In the genomic region with DNA sequence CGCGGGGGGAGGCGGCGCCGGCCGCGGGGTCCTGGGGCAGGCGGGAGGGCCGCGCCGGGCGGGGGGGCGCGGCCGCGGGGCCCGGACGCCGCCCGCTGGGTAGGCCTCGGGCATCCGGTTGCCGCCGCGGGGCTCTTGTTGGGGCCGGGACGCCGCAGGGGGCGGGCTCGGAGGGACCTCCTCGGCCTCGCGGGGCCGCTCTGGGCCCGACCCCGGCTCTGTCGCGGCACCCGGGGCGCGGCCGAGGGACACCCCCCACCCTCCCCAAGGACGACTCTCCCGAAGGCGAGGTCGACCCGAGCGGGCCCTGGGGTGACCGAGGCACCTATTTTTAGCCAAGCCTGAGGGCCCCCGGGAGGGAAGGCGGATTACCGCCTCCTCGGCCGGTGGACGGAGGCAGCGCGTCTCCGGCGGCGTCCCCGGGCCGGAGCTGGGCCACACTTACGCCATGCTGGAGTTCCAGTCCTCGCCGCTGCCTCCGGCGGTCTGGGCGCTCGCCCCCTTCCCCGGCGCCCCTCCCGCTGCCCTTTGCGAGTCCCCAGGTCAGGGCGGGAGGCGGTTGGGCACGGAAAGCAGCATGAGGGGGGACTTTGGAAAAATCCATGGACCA, we compare ENCODE assay signal across 8 cellular contexts. TPM values are rescaled to one million over a fixed set of nuclear protein-coding genes. Genes with fewer than 3 reads are reported as not detected.
A peak's percentile ranks its signal among the peaks of the same experiment; 100 is the strongest.
DNase-seq lines count a peak whose midpoint lies in the region; ATAC-seq, FAIRE-seq and TF ChIP-seq lines count a peak whose summit lies in the region.

No MANE protein-coding gene starts in this region.

- no peaks in the 10 kb centered on the region for H3K9me3 Mint-ChIP-seq in activated T-cell treated with anti-CD3 and anti-CD28 coated beads, Interleukin-2, amount 50 U/mL, for 72 hours

- peak overlapping the region; percentile 78 for H3K27ac Mint-ChIP-seq in activated T-cell treated with anti-CD3 and anti-CD28 coated beads, Interleukin-2, amount 50 U/mL, for 72 hours

- no CpG with 5 or more reads among the region's 76 CpGs for WGBS in neuronal stem cell (ENCODE audit: extremely low coverage in 2 of 2, insufficient read length in 2 of 2, insufficient replicate concordance in 1 of 2), 2 donors
- WGBS in testis, 2 donors = 0% methylated on average over 52 of the region's 76 CpGs; no CpG with 5 or more reads in 1 of the 2 donors

- H2BK12ac ChIP-seq in neuronal stem cell (ENCODE audit: low read length) = peak overlapping the region; percentile 49

- no peak overlapping the region for H3K4ac ChIP-seq in neuronal stem cell (ENCODE audit: low read length)

- H3K27ac ChIP-seq in neuronal stem cell (replicated peaks; ENCODE audit: low read length) (peak overlapping the region; percentile 76), testis (peak overlapping the region; percentile 94 to 97)

- no peaks in the 10 kb centered on the region for H3K27me3 Mint-ChIP-seq in activated T-cell treated with anti-CD3 and anti-CD28 coated beads, Interleukin-2, amount 50 U/mL, for 72 hours (ENCODE audit: low read depth)

- H3K4me3 ChIP-seq in fibroblast of pulmonary artery (replicated peaks; ENCODE audit: low read depth, low read length) (peak overlapping the region; percentile 81), neuronal stem cell (ENCODE audit: low read length in 2 of 2) (peak overlapping the region; percentile 83 to 99), testis (peak overlapping the region; percentile 87 to 92)

- ATAC-seq in activated T-cell treated with anti-CD3 and anti-CD28 coated beads, Interleukin-2, amount 50 U/mL, for 72 hours (replicated peaks in 1 of 2) = peak; percentile 67 to 74

- peak overlapping the region; percentile 97 for H3K18ac ChIP-seq in neuronal stem cell (ENCODE audit: low read length)

- peaks cover 0 to 1% of the 10 kb centered on the region in 2 donors for H3K36me3 Mint-ChIP-seq in activated T-cell treated with anti-CD3 and anti-CD28 coated beads, Interleukin-2, amount 50 U/mL, for 72 hours (ENCODE audit: insufficient read depth in 2 of 2)

- no peak overlapping the region for H4K8ac ChIP-seq in neuronal stem cell (ENCODE audit: low read depth, low read length)

- H4K91ac ChIP-seq in neuronal stem cell (ENCODE audit: low read depth, low read length, poor library complexity) = no peak overlapping the region

- peak overlapping the region; percentile 81 for H3K4me2 ChIP-seq in neuronal stem cell (ENCODE audit: insufficient read depth, low read length, poor library complexity, severe bottlenecking)

- intact Hi-C loops in testis (cut with DNase I; ENCODE audit: low total_unique reads) = no loop called here

- POLR2A ChIA-PET in HEK293T (lab: Yijun Ruan, JAX) = no interaction called here

- H3K4me1 ChIP-seq in neuronal stem cell (ENCODE audit: control insufficient read depth in 2 of 2, insufficient read depth in 1 of 2, low read depth in 1 of 2, low read length in 2 of 2) = peaks cover 5 to 8% of the 10 kb centered on the region in 2 donors
- peaks cover 38% of the 10 kb centered on the region for H3K4me1 ChIP-seq in testis

- peaks cover 2% of the 10 kb centered on the region for H3K79me1 ChIP-seq in neuronal stem cell (ENCODE audit: low read depth, low read length)

- no peak overlapping the region for H2BK120ac ChIP-seq in neuronal stem cell (ENCODE audit: low read depth, low read length)

- H2AK5ac ChIP-seq in neuronal stem cell (ENCODE audit: low read depth, low read length) = peak overlapping the region; percentile 25

- peak overlapping the region; percentile 94 for H2BK5ac ChIP-seq in neuronal stem cell (ENCODE audit: low read length)

- TF ChIP-seq CTCF in fibroblast of pulmonary artery (IDR thresholded peaks at IDR 0.05; ENCODE audit: low read length, missing control alignments) = no peak
- no peak for TF ChIP-seq CTCF in testis (IDR thresholded peaks at IDR 0.05)

- peak overlapping the region; percentile 99 for H3K9ac ChIP-seq in neuronal stem cell (ENCODE audit: low read depth, low read length, poor library complexity)

- no peak for FAIRE-seq in GM12891 (lab: Jason Lieb, UNC)

- peak; percentile 33 for DNase-seq in GM12891 (ENCODE audit: insufficient read length, low spot score)
- DNase-seq in HEK293T (ENCODE audit: extremely low spot score) = peak; percentile 38
- DNase-seq in NCI-H526 (lab: John Stamatoyannopoulos, UW) = peak; percentile 38 to 74
- DNase-seq in activated T-cell treated with anti-CD3 and anti-CD28 coated beads, Interleukin-2, amount 50 U/mL, for 72 hours = peak; percentile 72 to 75
- no peak for DNase-seq in fibroblast of pulmonary artery (ENCODE audit: low read depth)
- peak; percentile 50 for DNase-seq in neuronal stem cell (ENCODE audit: low spot score)
- peak; percentile 28 for DNase-seq in testis
- DNase-seq in globus pallidus (ENCODE audit: low spot score) = no peak

- no peaks in the 10 kb centered on the region for H3K27me3 ChIP-seq in neuronal stem cell (ENCODE audit: control insufficient read depth in 3 of 3, insufficient read depth in 3 of 3, low read depth in 1 of 3, low read length in 3 of 3)
- no peaks in the 10 kb centered on the region for H3K27me3 ChIP-seq in testis

- no peaks in the 10 kb centered on the region for H3K9me3 ChIP-seq in neuronal stem cell (replicated peaks in 1 of 2; ENCODE audit: control insufficient read depth in 2 of 2, insufficient read depth in 1 of 2, low read depth in 1 of 2, low read length in 2 of 2)
- no peaks in the 10 kb centered on the region for H3K9me3 ChIP-seq in testis

- peak overlapping the region; percentile 98 for H3K14ac ChIP-seq in neuronal stem cell (ENCODE audit: low read length)

- peaks cover 41% of the 10 kb centered on the region for H3K4me1 Mint-ChIP-seq in activated T-cell treated with anti-CD3 and anti-CD28 coated beads, Interleukin-2, amount 50 U/mL, for 72 hours (ENCODE audit: low read depth)

- peak overlapping the region; percentile 75 for H3K23ac ChIP-seq in neuronal stem cell (ENCODE audit: low read depth, low read length, poor library complexity)

- CTCF ChIA-PET in HEK293T (lab: Yijun Ruan, JAX) = interaction anchor here (0.8 kb wide), 1 partner anchor 15 kb away, joined by 3 read pairs; no protein-coding TSS in a partner anchor

- no peak overlapping the region for H2BK15ac ChIP-seq in neuronal stem cell (ENCODE audit: low read length)

- peaks cover 2 to 11% of the 10 kb centered on the region in 2 donors for H3K36me3 ChIP-seq in neuronal stem cell (replicated peaks in 1 of 2; ENCODE audit: control insufficient read depth in 2 of 2, insufficient read depth in 2 of 2, low read length in 2 of 2)
- no peaks in the 10 kb centered on the region for H3K36me3 ChIP-seq in testis (ENCODE audit: low read depth, missing control alignments)

- H2AFZ ChIP-seq in neuronal stem cell (ENCODE audit: low read length) = peak overlapping the region; percentile 99

- H3K4me3 Mint-ChIP-seq in activated T-cell treated with anti-CD3 and anti-CD28 coated beads, Interleukin-2, amount 50 U/mL, for 72 hours = peak overlapping the region; percentile 78 to 84

- TF ChIP-seq POLR2A in GM12891 (IDR thresholded peaks at IDR 0.05; ENCODE audit: low read depth, low read length) (no peak), testis (IDR thresholded peaks at IDR 0.05) (no peak)

TF ChIP-seq in GM12891, 5 proteins besides CTCF, POLR2A, EP300 and RAD21:
- TF ChIP-seq POU2F2 (IDR thresholded peaks at IDR 0.05; ENCODE audit: low read depth, low read length) = no peak

TF ChIP-seq in HEK293T, 16 proteins besides CTCF, POLR2A, EP300 and RAD21:
- TF ChIP-seq HDGF (IDR thresholded peaks at IDR 0.05; ENCODE audit: borderline replicate concordance) (no peak), BHLHE40 (IDR thresholded peaks at IDR 0.05; ENCODE audit: borderline replicate concordance) (no peak), FOXA1 (IDR thresholded peaks at IDR 0.05) (no peak), NFRKB (IDR thresholded peaks at IDR 0.05) (no peak), FOXK2 (IDR thresholded peaks at IDR 0.05) (no peak), ZNF384 (IDR thresholded peaks at IDR 0.05) (no peak), ELF4 (IDR thresholded peaks at IDR 0.05) (no peak), SP1 (IDR thresholded peaks at IDR 0.05) (no peak), L3MBTL2 (conservative IDR thresholded peaks at IDR 0.05) (no peak), TARDBP (IDR thresholded peaks at IDR 0.05) (no peak)
- TF ChIP-seq, protein P1, sequence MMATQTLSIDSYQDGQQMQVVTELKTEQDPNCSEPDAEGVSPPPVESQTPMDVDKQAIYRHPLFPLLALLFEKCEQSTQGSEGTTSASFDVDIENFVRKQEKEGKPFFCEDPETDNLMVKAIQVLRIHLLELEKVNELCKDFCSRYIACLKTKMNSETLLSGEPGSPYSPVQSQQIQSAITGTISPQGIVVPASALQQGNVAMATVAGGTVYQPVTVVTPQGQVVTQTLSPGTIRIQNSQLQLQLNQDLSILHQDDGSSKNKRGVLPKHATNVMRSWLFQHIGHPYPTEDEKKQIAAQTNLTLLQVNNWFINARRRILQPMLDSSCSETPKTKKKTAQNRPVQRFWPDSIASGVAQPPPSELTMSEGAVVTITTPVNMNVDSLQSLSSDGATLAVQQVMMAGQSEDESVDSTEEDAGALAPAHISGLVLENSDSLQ (IDR thresholded peaks at IDR 0.05) = no peak

RNA-seq across cellular contexts. Expression of a gene that starts 0.5 kb away (rescaled TPM):
- polyA plus RNA-seq in GM12891 (2012; ENCODE audit: low read depth, missing spikeins) = 50.7 TPM
- 100 to 1,000 TPM; 144 TPM for total RNA-seq in activated T-cell treated with anti-CD3 and anti-CD28 coated beads, Interleukin-2, amount 50 U/mL, for 72 hours
- polyA plus RNA-seq in neuronal stem cell (2013, experiment 1 of 2) = 187 TPM
- 194 TPM for polyA plus RNA-seq in neuronal stem cell (2013, experiment 2 of 2)
- 100 to 1,000 TPM; 221 to 247 TPM for total RNA-seq in testis
- polyA plus RNA-seq in testis (ENCODE audit: insufficient read depth, low read depth, low replicate concordance) = 74.8 TPM

Comparison
In these comparisons a context has a peak if more than half of its experiments do, and no peak if none do; other contexts are left out.
1. DNase-seq: peak in GM12891 (single experiment), HEK293T (single experiment), NCI-H526 (2 of 2), activated T-cell treated with anti-CD3 and anti-CD28 coated beads, Interleukin-2, amount 50 U/mL, for 72 hours (2 of 2), neuronal stem cell (single experiment) and testis (single experiment); none in fibroblast of pulmonary artery (single experiment) and globus pallidus (single experiment).
2. Peak in every context shown above with its lines, with median percentiles within 50 percentile points of each other: H3K4me3 ChIP-seq.